9 cellular contexts compared by ENCODE assay signal in genomic region chr14:52355016-52355430, GRCh38. TPM values are rescaled to one million over a fixed set of nuclear protein-coding genes. Genes with fewer than 3 reads are reported as not detected.
DNase-seq lines count a peak whose midpoint lies in the region; TF ChIP-seq lines count a peak whose summit lies in the region.
"Had no signal": no experiment of that assay in that cellular context is flagged by ENCODE, and none has a peak within 500 bp of the region (broad histone marks: within the 10 kb centered on the region; RNA-seq: fewer than 3 reads in every experiment).

No MANE protein-coding gene starts in this region.

- CTCF ChIA-PET in RWPE1 (lab: Yijun Ruan, JAX), result interaction anchor here (0.6 kb wide), 1 partner anchor 10 kb away, joined by 4 read pairs; no protein-coding TSS in a partner anchor

- POLR2A ChIA-PET in RWPE1 (lab: Yijun Ruan, JAX; ENCODE audit: low non-redundant PET), result no interaction called here

- peak; percentile 87 for DNase-seq in H4 (ENCODE audit: low spot score)
- peak; percentile 60 for DNase-seq in RWPE1 (ENCODE audit: low spot score)
- DNase-seq in fibroblast of mammary gland (ENCODE audit: low read depth), result peak; percentile 96
- no peak for DNase-seq in germinal center (ENCODE audit: low spot score)
- DNase-seq in activated T-cell treated with anti-CD3 and anti-CD28 coated beads, Interleukin-2, amount 50 U/mL, for 48 hours, result no peak
- no peak for DNase-seq in middle frontal gyrus (ENCODE audit: extremely low spot score, low spot score)
- no peak for DNase-seq in DMS 273 (lab: John Stamatoyannopoulos, UW; ENCODE audit: unreplicated experiment)
- DNase-seq: islet precursor cell had no signal

- no peaks in the 10 kb centered on the region for H3K36me3 ChIP-seq in skeletal muscle satellite cell (ENCODE audit: insufficient read depth, low read length)

- H3K4me1 ChIP-seq in skeletal muscle satellite cell (ENCODE audit: control insufficient read depth, insufficient read depth, low read length), result peaks cover 60% of the 10 kb centered on the region

- peak overlapping the region; percentile 68 for H3K4me2 ChIP-seq in skeletal muscle satellite cell (ENCODE audit: low read length)

- no peaks in the 10 kb centered on the region for H3K9me3 ChIP-seq in skeletal muscle satellite cell (replicated peaks; ENCODE audit: low read length)

- no peaks in the 10 kb centered on the region for H3K27me3 ChIP-seq in skeletal muscle satellite cell (ENCODE audit: control insufficient read depth, insufficient read depth, low read length)

- H3K9ac ChIP-seq in skeletal muscle satellite cell (ENCODE audit: low read depth, low read length), result peak overlapping the region; percentile 71

- H3K4me3 ChIP-seq in fibroblast of mammary gland (ENCODE audit: control insufficient read depth, low read depth, low read length), result peak overlapping the region; percentile 2
- peak overlapping the region; percentile 22 for H3K4me3 ChIP-seq in skeletal muscle satellite cell (ENCODE audit: low read length)

- H3K27ac ChIP-seq in RWPE1, result no peak overlapping the region

- TF ChIP-seq CTCF in RWPE1 (conservative IDR thresholded peaks at IDR 0.05; ENCODE audit: low read depth) (no peak), fibroblast of mammary gland (conservative IDR thresholded peaks at IDR 0.05; ENCODE audit: control insufficient read depth, insufficient read depth, low read depth, low read length) (no peak)

RNA-seq across cellular contexts. Expression of gene PTGER2, which starts 40.9 kb away (rescaled TPM):
- 3.7 and 5.7 TPM in 2 replicates for total RNA-seq in H4 (2014; rRNA removed; shearing (Covaris generic))
- 29.2 and 31.2 TPM in 2 replicates for total RNA-seq in skeletal muscle satellite cell (2012; rRNA removed)

Comparison
In these comparisons a context has a peak if more than half of its experiments do, and no peak if none do; other contexts are left out.
1. DNase-seq: peak in H4 (single experiment), RWPE1 (single experiment) and fibroblast of mammary gland (single experiment); none in germinal center (single experiment), activated T-cell treated with anti-CD3 and anti-CD28 coated beads, Interleukin-2, amount 50 U/mL, for 48 hours (0 of 2), middle frontal gyrus (single experiment) and DMS 273 (single experiment).